ENCODE assay signal across 11 cellular contexts in the genomic region with DNA sequence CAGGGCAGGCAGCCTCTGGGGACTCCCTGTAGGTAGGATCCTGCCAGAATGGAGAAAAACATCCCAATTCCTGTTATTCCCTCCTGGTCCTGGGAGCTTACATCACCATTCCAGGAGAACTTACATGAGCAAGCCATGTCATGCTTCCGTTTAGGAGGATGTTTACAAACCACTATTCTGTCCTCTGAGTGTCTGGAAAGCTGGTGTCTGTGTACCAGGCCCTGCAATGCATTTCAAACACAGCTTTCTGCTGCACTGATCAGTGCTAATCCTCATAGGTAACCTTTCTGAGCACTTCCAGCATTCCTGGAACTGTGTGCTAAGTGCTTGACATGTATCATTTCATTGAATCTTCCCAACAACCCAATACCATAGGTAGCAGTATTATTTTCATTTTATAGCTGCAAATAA. TPM values are rescaled to one million over a fixed set of nuclear protein-coding genes. Genes with fewer than 3 reads are reported as not detected.
DNase-seq lines count a peak whose midpoint lies in the region; ATAC-seq and TF ChIP-seq lines count a peak whose summit lies in the region.
"Had no signal": no experiment of that assay in that cellular context is flagged by ENCODE, and none has a peak within 500 bp of the region (broad histone marks: within the 10 kb centered on the region; RNA-seq: fewer than 3 reads in every experiment).

No MANE protein-coding gene starts in this region.

- no peak overlapping the region for H3K4me3 ChIP-seq in neutrophil (ENCODE audit: low read depth in 1 of 2, low read length in 1 of 2)
- H3K4me3 ChIP-seq: lung had no signal

- H3K27ac ChIP-seq in neutrophil = peak overlapping the region; percentile 54
- H3K27ac ChIP-seq: thoracic aorta had no signal

- H3K9me3 ChIP-seq in neutrophil = no peaks in the 10 kb centered on the region
- H3K9me3 ChIP-seq: thoracic aorta had no signal

- ATAC-seq in esophagus mucosa (peak; percentile 24), GM21367 (IDR thresholded peaks at IDR 0.05; ENCODE audit: unreplicated experiment) (no peak)

- H3K4me1 Mint-ChIP-seq in activated naive CD8-positive, alpha-beta T cell treated with anti-CD3 and anti-CD28 coated beads for 36 hours = peaks cover 31% of the 10 kb centered on the region

- H3K27ac Mint-ChIP-seq in activated naive CD8-positive, alpha-beta T cell treated with anti-CD3 and anti-CD28 coated beads for 36 hours = no peak overlapping the region

- peaks cover 2% of the 10 kb centered on the region for H3K9me3 Mint-ChIP-seq in activated naive CD8-positive, alpha-beta T cell treated with anti-CD3 and anti-CD28 coated beads for 36 hours

- peak; percentile 34 for DNase-seq in Daoy (ENCODE audit: low read depth)
- peak; percentile 81 for DNase-seq in NCI-H510A treated with DMSO at 0.1 percent for 48 hours (lab: John Stamatoyannopoulos, UW)
- DNase-seq in AG08396 (ENCODE audit: low spot score) = no peak
- DNase-seq in NCI-H446 treated with DMSO at 0.1 percent for 48 hours (lab: John Stamatoyannopoulos, UW) = no peak
- DNase-seq in activated naive CD8-positive, alpha-beta T cell treated with anti-CD3 and anti-CD28 coated beads for 36 hours = no peak
- DNase-seq: stimulated activated CD4-positive, alpha-beta T cell treated with anti-CD3 and anti-CD28 coated beads, Interleukin-15, amount 100 ng/mL, for 24 hours had no signal

- no peak overlapping the region for H3K4me3 Mint-ChIP-seq in activated naive CD8-positive, alpha-beta T cell treated with anti-CD3 and anti-CD28 coated beads for 36 hours

- H3K27me3 Mint-ChIP-seq in activated naive CD8-positive, alpha-beta T cell treated with anti-CD3 and anti-CD28 coated beads for 36 hours = no peaks in the 10 kb centered on the region

- H3K27me3 ChIP-seq in neutrophil = no peaks in the 10 kb centered on the region

- H3K36me3 Mint-ChIP-seq in activated naive CD8-positive, alpha-beta T cell treated with anti-CD3 and anti-CD28 coated beads for 36 hours = no peaks in the 10 kb centered on the region

- peaks cover 21 to 26% of the 10 kb centered on the region in 2 experiments for H3K4me1 ChIP-seq in neutrophil (ENCODE audit: control insufficient read depth in 1 of 2, insufficient read depth in 1 of 2, low read depth in 1 of 2, low read length in 1 of 2)

- H3K36me3 ChIP-seq in neutrophil = no peaks in the 10 kb centered on the region
- H3K36me3 ChIP-seq: thoracic aorta had no signal

- TF ChIP-seq CTCF in neutrophil (IDR thresholded peaks at IDR 0.05) = no peak

RNA-seq across cellular contexts. Expression of a gene that starts 19.8 kb away (rescaled TPM):
- total RNA-seq in Daoy (2014; rRNA removed; shearing (Covaris generic)) = 0.17 TPM in 1 of 2 replicates, not detected in the other
- 2.3 TPM for total RNA-seq in esophagus mucosa
- 1 to 10 TPM in 1 of 2 experiments, under 1 TPM in 1; 0.74 to 1.7 TPM for total RNA-seq in activated naive CD8-positive, alpha-beta T cell treated with anti-CD3 and anti-CD28 coated beads for 36 hours

Comparison
In these comparisons a context has a peak if more than half of its experiments do, and no peak if none do; other contexts are left out.
1. DNase-seq: peak in Daoy (single experiment) and NCI-H510A treated with DMSO at 0.1 percent for 48 hours (single experiment); none in AG08396 (single experiment), NCI-H446 treated with DMSO at 0.1 percent for 48 hours (single experiment) and activated naive CD8-positive, alpha-beta T cell treated with anti-CD3 and anti-CD28 coated beads for 36 hours (single experiment).